Comparison of ENCODE assay signal across 18 cellular contexts in the genomic region with DNA sequence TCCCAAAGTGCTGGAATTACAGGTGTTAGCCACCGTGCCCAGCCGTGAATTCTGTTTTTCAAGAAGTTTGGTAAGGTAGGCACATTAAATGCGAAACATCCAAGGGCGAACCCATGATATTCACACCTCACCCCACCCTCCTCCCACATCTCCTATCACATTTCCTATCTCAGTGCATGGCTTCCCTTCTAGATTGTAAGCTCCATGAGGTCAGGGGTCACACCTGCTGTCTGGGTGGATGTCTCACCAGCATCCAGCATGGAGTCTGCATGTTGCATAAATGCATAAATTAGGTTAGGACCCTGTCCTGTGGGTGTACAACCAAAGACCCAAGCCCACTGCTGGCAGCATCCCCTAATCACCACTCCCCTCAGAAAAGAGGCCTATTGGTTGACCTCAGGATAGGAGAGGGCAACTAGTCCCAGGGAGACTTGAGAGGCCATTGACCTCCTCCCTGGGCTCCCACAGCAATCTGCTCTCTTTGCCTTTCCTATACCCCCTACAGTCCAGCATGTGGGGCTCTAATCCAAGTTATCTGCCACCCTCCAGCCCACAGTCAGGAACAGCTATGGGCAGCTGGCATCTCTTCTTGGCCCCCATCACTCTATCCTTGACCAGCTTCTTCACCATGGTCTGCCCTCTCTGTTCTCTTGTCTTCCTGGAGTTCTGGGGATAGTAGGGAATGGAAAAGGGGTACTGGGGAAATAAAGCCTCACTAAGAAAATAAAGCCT. TPM values are rescaled to one million over a fixed set of nuclear protein-coding genes. Genes with fewer than 3 reads are reported as not detected.
DNase-seq lines count a peak whose midpoint lies in the region; ATAC-seq and TF ChIP-seq lines count a peak whose summit lies in the region.
"Had no signal": no experiment of that assay in that cellular context is flagged by ENCODE, and none has a peak within 500 bp of the region (broad histone marks: within the 10 kb centered on the region; RNA-seq: fewer than 3 reads in every experiment).

No MANE protein-coding gene starts in this region.

- H2AFZ ChIP-seq in MM.1S (ENCODE audit: low read length), result no peak overlapping the region

- DNase-seq in NB4 (ENCODE audit: low read depth) (peak; percentile 31), epithelial cell of proximal tubule (ENCODE audit: low read depth) (no peak), spleen (peak; percentile 37), MM.1S (no peak)
- DNase-seq in activated CD8-positive, alpha-beta memory T cell treated with anti-CD3 and anti-CD28 coated beads for 24 hours, result no peak
- DNase-seq: activated CD8-positive, alpha-beta memory T cell treated with anti-CD3 and anti-CD28 coated beads, Interleukin-2, amount 50 U/mL, for 4 hours; activated gamma-delta T cell treated with Interleukin-2 at 50 U/mL for 16 hours; central memory CD4-positive, alpha-beta T cell; MV-4-11; NCI-H1930; NCI-H510A had no signal

- H3F3A ChIP-seq in MM.1S (ENCODE audit: insufficient read depth, low read length), result no peaks in the 10 kb centered on the region

- H3K27me3 ChIP-seq in spleen (replicated peaks in 1 of 7), result peaks cover 0 to 62% (median 39%) of the 10 kb centered on the region in 7 donors
- peaks cover 83% of the 10 kb centered on the region for H3K27me3 ChIP-seq in MM.1S (replicated peaks; ENCODE audit: insufficient read depth, low read length)
- H3K27me3 ChIP-seq: esophagus muscularis mucosa, tibial nerve had no signal

- H4K20me1 ChIP-seq in MM.1S (ENCODE audit: insufficient read depth, low read length), result no peaks in the 10 kb centered on the region

- TF ChIP-seq POLR2A in NB4 (IDR thresholded peaks at IDR 0.05; ENCODE audit: extremely low read depth, insufficient read length) (no peak), spleen (IDR thresholded peaks at IDR 0.05) (no peak)

- WGBS in spleen, 5 donors, result 81 to 94% (median 88%) methylated on average over 4 of the region's 4 CpGs

- H3K9me2 ChIP-seq in MM.1S (replicated peaks; ENCODE audit: insufficient read depth, low read length), result no peaks in the 10 kb centered on the region

- H3K4me1 ChIP-seq in spleen (peaks cover 0 to 46% (median 21%) of the 10 kb centered on the region in 6 donors), MM.1S (ENCODE audit: low read length) (no peaks in the 10 kb centered on the region)

- H3K4me3 ChIP-seq in NB4 (ENCODE audit: low read depth, low read length) (no peak overlapping the region), epithelial cell of proximal tubule (ENCODE audit: low read depth, low read length) (peak overlapping the region; percentile 47), spleen (no peak overlapping the region), MM.1S (ENCODE audit: low read length) (no peak overlapping the region)

- no peak for ATAC-seq in HG03565 (IDR thresholded peaks at IDR 0.05; ENCODE audit: unreplicated experiment)
- ATAC-seq: SK-N-SH treated with all-trans-retinoic acid at 6 μM for 48 hours; stimulated activated memory B cell treated with anti-CD40 and anti-IgM and Interleukin-4, amounts not matched to agents 10 μg/mL and 1 μg/mL and 100 μg/mL, for 72 hours had no signal

- no peak overlapping the region for H3K4me2 ChIP-seq in MM.1S (ENCODE audit: low read depth, low read length)

- intact Hi-C loops in spleen (cut with DNase I; ENCODE audit: low total_unique reads), result no loop called here

- no peaks in the 10 kb centered on the region for H3K79me2 ChIP-seq in MM.1S (ENCODE audit: low read length)

- peak; percentile 17 for TF ChIP-seq CTCF in GM12873 (IDR thresholded peaks at IDR 0.05; ENCODE audit: insufficient read depth, low read depth, low read length, missing control alignments)
- TF ChIP-seq CTCF in NB4 (IDR thresholded peaks at IDR 0.05; ENCODE audit: low read depth, low read length), result peak; percentile 11
- no peak for TF ChIP-seq CTCF in epithelial cell of proximal tubule (conservative IDR thresholded peaks at IDR 0.05; ENCODE audit: low read depth, low read length)
- peak in 1 of 11 experiments; percentile 11 for TF ChIP-seq CTCF in spleen (IDR thresholded peaks at IDR 0.05 in 8 of 11, conservative IDR thresholded peaks at IDR 0.05 in 3 of 11)
- TF ChIP-seq CTCF in MM.1S (IDR thresholded peaks at IDR 0.05; ENCODE audit: low read length), result no peak

- H3K9me3 ChIP-seq in spleen (no peaks in the 10 kb centered on the region), MM.1S (replicated peaks; ENCODE audit: insufficient read depth, low read length) (no peaks in the 10 kb centered on the region)
- H3K9me3 ChIP-seq: esophagus muscularis mucosa, tibial nerve had no signal

- H3K36me3 ChIP-seq in spleen (no peaks in the 10 kb centered on the region), MM.1S (replicated peaks; ENCODE audit: insufficient read depth, low read length) (no peaks in the 10 kb centered on the region)

- H3K27ac ChIP-seq in spleen (no peak overlapping the region), MM.1S (ENCODE audit: low read length) (no peak overlapping the region)
- H3K27ac ChIP-seq: esophagus muscularis mucosa, tibial nerve had no signal

- H3K9ac ChIP-seq in MM.1S (ENCODE audit: low read length), result no peak overlapping the region

RNA-seq across cellular contexts. Expression of gene PRRT1, which starts 4.2 kb away (rescaled TPM):
- total RNA-seq in epithelial cell of proximal tubule (not detected in 2 replicates), spleen (1 to 10 TPM in 2 of 7 donors, under 1 TPM in 5; 0.28 to 1.7 (median 0.85) TPM)
- 1 to 10 TPM; 1.1 to 2.3 (median 1.9) TPM for polyA plus RNA-seq in spleen
- total RNA-seq: RPMI7951 had no signal

RNA-seq across cellular contexts. Expression of gene PPT2, which starts 6.4 kb away (rescaled TPM):
- total RNA-seq in epithelial cell of proximal tubule (23.2 and 39.4 TPM in 2 replicates), spleen (10 to 100 TPM; 12.7 to 26.7 (median 19.2) TPM)
- 1 to 10 TPM; 2.3 to 7.6 (median 3.7) TPM for polyA plus RNA-seq in spleen

RNA-seq across cellular contexts. Expression of gene EGFL8, which starts 16.8 kb away (rescaled TPM):
- total RNA-seq in epithelial cell of proximal tubule (3.1 and 6.5 TPM in 2 replicates), spleen (10 to 100 TPM in 3 of 7 donors, 1 to 10 TPM in 4; 4.4 to 17.4 (median 9.9) TPM)
- polyA plus RNA-seq in spleen, result 10 to 100 TPM in 2 of 3 donors, 1 to 10 TPM in 1; 6.8 to 32.8 (median 30.5) TPM

RNA-seq across cellular contexts. Expression of gene FKBPL, which starts 17.5 kb away (rescaled TPM):
- total RNA-seq in epithelial cell of proximal tubule (2.5 and 7.2 TPM in 2 replicates), spleen (1 to 10 TPM; 2.9 to 5.8 (median 4.3) TPM)
- 1 to 10 TPM; 4.7 to 6.1 (median 6.0) TPM for polyA plus RNA-seq in spleen

RNA-seq across cellular contexts. Expression of gene ATF6B, which starts 19.5 kb away (rescaled TPM):
- total RNA-seq in epithelial cell of proximal tubule (21.3 and 23.2 TPM in 2 replicates), spleen (100 to 1,000 TPM in 4 of 7 donors, 10 to 100 TPM in 3; 79.1 to 126 (median 101) TPM)
- polyA plus RNA-seq in spleen, result 10 to 100 TPM; 45.3 to 72.7 (median 46.2) TPM

Comparison
In these comparisons a context has a peak if more than half of its experiments do, and no peak if none do; other contexts are left out.
1. CTCF ChIP-seq: peak in GM12873 (single experiment) and NB4 (single experiment); none in epithelial cell of proximal tubule (single experiment) and MM.1S (single experiment).
2. DNase-seq: peak in NB4 (single experiment) and spleen (single experiment); none in epithelial cell of proximal tubule (single experiment), activated CD8-positive, alpha-beta memory T cell treated with anti-CD3 and anti-CD28 coated beads for 24 hours (single experiment) and MM.1S (single experiment).